19 cellular contexts compared by ENCODE assay signal in genomic region chr21:39012314-39013230, GRCh38.
DNase-seq lines count a peak whose midpoint lies in the region; ATAC-seq, FAIRE-seq and TF ChIP-seq lines count a peak whose summit lies in the region.
"Had no signal": no experiment of that assay in that cellular context is flagged by ENCODE, and none has a peak within 500 bp of the region (broad histone marks: within the 10 kb centered on the region; RNA-seq: fewer than 3 reads in every experiment).

No MANE protein-coding gene starts in this region.

- peaks cover 15 to 16% of the 10 kb centered on the region in 2 experiments for H3K4me1 Mint-ChIP-seq in H9

- H3K9me3 Mint-ChIP-seq in H9 = peaks cover 0 to 2% of the 10 kb centered on the region in 2 experiments; a peak in 1 of 5 replicates

- TF ChIP-seq EP300 in K562 (IDR thresholded peaks at IDR 0.05; ENCODE audit: low read length) = no peak

- no peaks in the 10 kb centered on the region for H3K9me1 ChIP-seq in K562 (ENCODE audit: control insufficient read depth, insufficient read depth, low read length)

- no peaks in the 10 kb centered on the region for H3K23me2 ChIP-seq in H9 (ENCODE audit: insufficient read length, low read depth, low read length, poor library complexity, severe bottlenecking)

- peak overlapping the region; percentile 2 for H3K56ac ChIP-seq in H9 (ENCODE audit: insufficient read length, low read depth, low read length)

- intact Hi-C loops in K562 (cut with micrococcal nuclease) = no loop called here

- no TSS peak for BruUV-seq in K562 (replicated peaks; lab: Mats Ljungman, UMichigan)

- H2BK120ac ChIP-seq in H9 (ENCODE audit: low read depth, low read length, poor library complexity, severe bottlenecking) (no peak overlapping the region), neuronal stem cell (ENCODE audit: low read depth, low read length) (peak overlapping the region; percentile 4)

- no peak for FAIRE-seq in K562 (lab: Jason Lieb, UNC)
- FAIRE-seq: RCC 7860 had no signal

- H2BK20ac ChIP-seq in H9 (ENCODE audit: low read depth, low read length, poor library complexity, severe bottlenecking) = no peak overlapping the region

- H2AFZ ChIP-seq in H9 (ENCODE audit: low read length) = no peak overlapping the region
- H2AFZ ChIP-seq in K562 (ENCODE audit: low read depth, low read length) = no peak overlapping the region
- no peak overlapping the region for H2AFZ ChIP-seq in neuronal stem cell (ENCODE audit: low read length)

- H3K27me3 ChIP-seq in H9 (ENCODE audit: insufficient read depth, low read length) = no peaks in the 10 kb centered on the region
- peaks cover 21 to 57% of the 10 kb centered on the region in 2 experiments for H3K27me3 ChIP-seq in K562 (ENCODE audit: control insufficient read depth in 2 of 2, insufficient read depth in 2 of 2, low read length in 2 of 2)
- no peaks in the 10 kb centered on the region for H3K27me3 ChIP-seq in neuronal stem cell (ENCODE audit: control insufficient read depth in 3 of 3, insufficient read depth in 3 of 3, low read depth in 1 of 3, low read length in 3 of 3)

- H3K4me3 Mint-ChIP-seq in H9 = no peak overlapping the region
- H3K4me3 Mint-ChIP-seq: CD14-positive monocyte had no signal

- H3K9ac ChIP-seq in H9 (ENCODE audit: extremely low read depth, insufficient read length, low read length) = no peak overlapping the region
- H3K9ac ChIP-seq in K562 (ENCODE audit: insufficient read depth in 1 of 2, low read depth in 2 of 2, low read length in 2 of 2) = no peak overlapping the region
- no peak overlapping the region for H3K9ac ChIP-seq in neuronal stem cell (ENCODE audit: low read depth, low read length, poor library complexity)

- POLR2A ChIA-PET in K562 (lab: Yijun Ruan, JAX) = interaction anchor here (1.0 kb wide), 1 partner anchor 12 kb away, joined by 5 read pairs; no protein-coding TSS in a partner anchor

- no peak overlapping the region for H4K91ac ChIP-seq in H9 (ENCODE audit: insufficient read length, low read depth, low read length)
- peak overlapping the region; percentile 15 for H4K91ac ChIP-seq in neuronal stem cell (ENCODE audit: low read depth, low read length, poor library complexity)

- no peak overlapping the region for H4K5ac ChIP-seq in H9 (ENCODE audit: insufficient read length, low read depth, low read length)

- no peak for ATAC-seq in K562
- no peak for ATAC-seq in GM18858 (IDR thresholded peaks at IDR 0.05; ENCODE audit: unreplicated experiment)
- ATAC-seq in HG03039 (IDR thresholded peaks at IDR 0.05; ENCODE audit: unreplicated experiment) = no peak
- ATAC-seq: SK-N-SH treated with all-trans-retinoic acid at 6 μM for 48 hours had no signal

- WGBS in H9 (ENCODE audit: extremely low coverage, insufficient read length, low lambda C conversion rate) = 100% methylated on average over 1 of the region's 15 CpGs
- WGBS in K562 (ENCODE audit: insufficient coverage, low coverage, missing lambda C conversion rate) = 8% methylated on average over 15 of the region's 15 CpGs
- WGBS in neuronal stem cell (ENCODE audit: extremely low coverage in 2 of 2, insufficient read length in 2 of 2, insufficient replicate concordance in 1 of 2), 2 donors = 100% methylated on average over 1 to 5 of the region's 15 CpGs

- H3K14ac ChIP-seq in H9 (ENCODE audit: insufficient read depth, low read length) (no peak overlapping the region), neuronal stem cell (ENCODE audit: low read length) (no peak overlapping the region)

- H3K9me3 ChIP-seq in H9 (ENCODE audit: control insufficient read depth, low read depth, low read length) = no peaks in the 10 kb centered on the region
- no peaks in the 10 kb centered on the region for H3K9me3 ChIP-seq in K562 (replicated peaks; ENCODE audit: control insufficient read depth, insufficient read depth, low read depth, low read length)
- peaks cover 0 to 7% of the 10 kb centered on the region in 2 donors for H3K9me3 ChIP-seq in neuronal stem cell (replicated peaks in 1 of 2; ENCODE audit: control insufficient read depth in 2 of 2, insufficient read depth in 1 of 2, low read depth in 1 of 2, low read length in 2 of 2)
- H3K9me3 ChIP-seq: HAP-1 had no signal

- no peak overlapping the region for H2BK15ac ChIP-seq in H9 (ENCODE audit: low read depth, low read length)
- H2BK15ac ChIP-seq in neuronal stem cell (ENCODE audit: low read length) = no peak overlapping the region

- H3K27ac ChIP-seq in H9 (ENCODE audit: insufficient read length, low read depth, low read length) (no peak overlapping the region), K562 (ENCODE audit: extremely low read depth, low read depth, low read length) (no peak overlapping the region), neuronal stem cell (replicated peaks; ENCODE audit: low read length) (no peak overlapping the region)

- no peak for DNase-seq in H9
- DNase-seq in M059J (ENCODE audit: low read depth) = peak; percentile 42
- no peak for DNase-seq in K562 (ENCODE audit: extremely low read depth in 1 of 4, low spot score in 3 of 4)
- no peak for DNase-seq in neuronal stem cell (ENCODE audit: low spot score)
- DNase-seq in NCI-H82 treated with DMSO at 0.1 percent for 48 hours (lab: John Stamatoyannopoulos, UW; ENCODE audit: unreplicated experiment) = no peak
- DNase-seq: ACHN, DMS 273 treated with DMSO at 0.1 percent for 48 hours, NCI-H1417, NCI-H1930, NCI-H510A, NCI-H774, SHP77 treated with DMSO at 0.1 percent for 48 hours, T-helper 1 cell had no signal

- H3K4me3 ChIP-seq in K562 (no peak overlapping the region), neuronal stem cell (ENCODE audit: low read length in 2 of 2) (peak overlapping the region in 1 of 2 donors; percentile 61)
- H3K4me3 ChIP-seq: HAP-1 had no signal

- no peaks in the 10 kb centered on the region for H3K4me1 ChIP-seq in H9 (ENCODE audit: insufficient read depth, low read length)
- 0 out of 5 replicates have a peak, but pooled peaks cover 0 to 2% of the 10 kb centered on the region in 2 experiments for H3K4me1 ChIP-seq in K562 (replicated peaks in 1 of 2; ENCODE audit: control insufficient read depth in 2 of 2, insufficient read depth in 2 of 2, low read length in 2 of 2)
- peaks cover 0 to 9% of the 10 kb centered on the region in 2 donors for H3K4me1 ChIP-seq in neuronal stem cell (ENCODE audit: control insufficient read depth in 2 of 2, insufficient read depth in 1 of 2, low read depth in 1 of 2, low read length in 2 of 2)
- H3K4me1 ChIP-seq: HAP-1 had no signal

- H2BK12ac ChIP-seq in H9 (ENCODE audit: insufficient read length, low read depth, low read length) = no peak overlapping the region
- no peak overlapping the region for H2BK12ac ChIP-seq in neuronal stem cell (ENCODE audit: low read length)

- no peak for TF ChIP-seq RAD21 in K562 (CRISPR knock-in tag; conservative IDR thresholded peaks at IDR 0.05 in 1 of 2, IDR thresholded peaks at IDR 0.05 in 1 of 2)

- H2BK5ac ChIP-seq in H9 (ENCODE audit: insufficient read length, low read length) = no peak overlapping the region
- H2BK5ac ChIP-seq in neuronal stem cell (ENCODE audit: low read length) = no peak overlapping the region

- H3K36me3 Mint-ChIP-seq in H9 (ENCODE audit: insufficient read depth in 1 of 3, low read depth in 3 of 3) = no peaks in the 10 kb centered on the region

- no peaks in the 10 kb centered on the region for H3K79me1 ChIP-seq in H9 (ENCODE audit: insufficient read depth, low read depth, low read length, poor library complexity, severe bottlenecking)
- H3K79me1 ChIP-seq in neuronal stem cell (ENCODE audit: low read depth, low read length) = no peaks in the 10 kb centered on the region

- TF ChIP-seq CTCF in H9 (conservative IDR thresholded peaks at IDR 0.05) = no peak
- TF ChIP-seq CTCF in K562 (IDR thresholded peaks at IDR 0.05 in 2 of 3, conservative IDR thresholded peaks at IDR 0.05 in 1 of 3; ENCODE audit: insufficient read depth in 2 of 3, low read depth in 1 of 3, low read length in 3 of 3) = no peak

- H2AK5ac ChIP-seq in H9 (ENCODE audit: insufficient read length, low read length) (no peak overlapping the region), neuronal stem cell (ENCODE audit: low read depth, low read length) (no peak overlapping the region)

- in situ Hi-C loops in K562 (cut with MboI) = no loop called here

- H3K79me2 ChIP-seq in H9 (ENCODE audit: insufficient read depth, low read length) (no peaks in the 10 kb centered on the region), K562 (ENCODE audit: control insufficient read depth, insufficient read depth, low read length) (no peaks in the 10 kb centered on the region)

- no peaks in the 10 kb centered on the region for H3K27me3 Mint-ChIP-seq in H9 (ENCODE audit: low read depth)

- no peak overlapping the region for H3K27ac Mint-ChIP-seq in H9

- H4K20me1 ChIP-seq in H9 (ENCODE audit: control insufficient read depth, insufficient read depth, insufficient read length) (no peaks in the 10 kb centered on the region), K562 (replicated peaks; ENCODE audit: control insufficient read depth, insufficient read depth, low read length) (no peaks in the 10 kb centered on the region)

- no peak overlapping the region for H3T11ph ChIP-seq in H9 (ENCODE audit: low read length)

- no peak overlapping the region for H3K18ac ChIP-seq in H9 (ENCODE audit: insufficient read length, low read depth, low read length)
- no peak overlapping the region for H3K18ac ChIP-seq in neuronal stem cell (ENCODE audit: low read length)

- H3K23ac ChIP-seq in H9 (ENCODE audit: insufficient read length, low read depth, low read length) (no peak overlapping the region), neuronal stem cell (ENCODE audit: low read depth, low read length, poor library complexity) (no peak overlapping the region)

- H3K36me3 ChIP-seq in K562 (ENCODE audit: control insufficient read depth, insufficient read depth, low read length) = no peaks in the 10 kb centered on the region
- no peaks in the 10 kb centered on the region for H3K36me3 ChIP-seq in neuronal stem cell (replicated peaks in 1 of 2; ENCODE audit: control insufficient read depth in 2 of 2, insufficient read depth in 2 of 2, low read length in 2 of 2)
- H3K36me3 ChIP-seq: HAP-1 had no signal

- H4K8ac ChIP-seq in H9 (replicated peaks; ENCODE audit: insufficient read length, low read depth, low read length) (no peak overlapping the region), neuronal stem cell (ENCODE audit: low read depth, low read length) (peak overlapping the region; percentile 17)

- no peak for TF ChIP-seq POLR2A in K562 (conservative IDR thresholded peaks at IDR 0.05)

- H3K4me2 ChIP-seq in H9 (ENCODE audit: insufficient read depth, insufficient read length, low read length) = no peak overlapping the region
- no peak overlapping the region for H3K4me2 ChIP-seq in K562 (ENCODE audit: insufficient read depth, low read length)
- no peak overlapping the region for H3K4me2 ChIP-seq in neuronal stem cell (ENCODE audit: insufficient read depth, low read length, poor library complexity, severe bottlenecking)

- CTCF ChIA-PET in K562 (lab: Yijun Ruan, JAX; ENCODE audit: low intra/inter-chr PET ratio) = no interaction called here

- H3K4ac ChIP-seq in H9 (ENCODE audit: low read depth, low read length) (no peak overlapping the region), neuronal stem cell (ENCODE audit: low read length) (no peak overlapping the region)

TF ChIP-seq in K562, 482 proteins besides CTCF, POLR2A, EP300 and RAD21 (continues in another document):
- TF ChIP-seq TSC22D4 (tag; IDR thresholded peaks at IDR 0.05) = peak; percentile 94; the same call in 1 of the 2 replicates
